In genomic region chr3:16048435-16049318, GRCh38 we compare ENCODE assay signal across 8 cellular contexts.
DNase-seq lines count a peak whose midpoint lies in the region; ATAC-seq, FAIRE-seq and TF ChIP-seq lines count a peak whose summit lies in the region.

No MANE protein-coding gene starts in this region.

- no peaks in the 10 kb centered on the region for H3K79me2 ChIP-seq in HCT116 (ENCODE audit: insufficient read depth, low read length)

- H3K4me2 ChIP-seq in HCT116 (ENCODE audit: low read length) = peak overlapping the region; percentile 42

- peak; percentile 99 for TF ChIP-seq RAD21 in HCT116 (IDR thresholded peaks at IDR 0.05; ENCODE audit: low read depth)

- no peaks in the 10 kb centered on the region; the same call in 1 of the 2 replicates for H3K27me3 ChIP-seq in GM06990 (replicated peaks; ENCODE audit: control insufficient read depth, insufficient read depth, low read length)
- H3K27me3 ChIP-seq in HCT116 (ENCODE audit: insufficient read depth, low read length) = no peaks in the 10 kb centered on the region
- no peaks in the 10 kb centered on the region for H3K27me3 ChIP-seq in MG63
- no peaks in the 10 kb centered on the region for H3K27me3 ChIP-seq in bronchial epithelial cell (ENCODE audit: control insufficient read depth, insufficient read depth, low read length)

- no peak overlapping the region for H3K9ac ChIP-seq in HCT116 (ENCODE audit: low read length)

- FAIRE-seq in A204.1 (lab: Jason Lieb, UNC) (peak; percentile 29), bronchial epithelial cell (lab: Jason Lieb, UNC) (no peak)

- RAD21 ChIA-PET in HCT116 (lab: Charles Lee; ENCODE audit: low non-redundant PET in 1 of 2, low total read pairs in 2 of 2, uncharacterized antibody in 2 of 2, unreplicated experiment in 2 of 2) = interaction anchor here (1.0 to 2.4 kb wide), 2 partner anchors 93 to 130 kb away, joined by 7 to 11 read pairs (median 7); no protein-coding TSS in a partner anchor

- no peak for TF ChIP-seq POLR2A in HCT116 (IDR thresholded peaks at IDR 0.05; ENCODE audit: borderline replicate concordance, extremely low read depth, insufficient read depth, insufficient read length)

- ATAC-seq in HCT116 = peak; percentile 99

- no TSS peak for BruUV-seq in HCT116 (replicated peaks; lab: Mats Ljungman, UMichigan)

- H3K4me3 ChIP-seq in GM06990 (replicated peaks; ENCODE audit: low read depth, low read length) (no peak overlapping the region; the same call in 1 of the 2 replicates), HCT116 (replicated peaks in 1 of 2; ENCODE audit: low read depth in 1 of 2, low read length in 2 of 2) (no peak overlapping the region), MG63 (no peak overlapping the region), bronchial epithelial cell (ENCODE audit: low read depth, low read length) (peak overlapping the region; percentile 13)

- CTCF ChIA-PET in HCT116 (lab: Charles Lee) = interaction anchor here (0.6 to 4.9 kb wide), 10 partner anchors 11 to 241 kb away, joined by 3 to 65 read pairs (median 4); partner anchors contain the start of genes DPH3 and OXNAD1

- DNase-seq in GM06990 (ENCODE audit: extremely low read depth, insufficient read length) (peak; percentile 6), HCT116 (ENCODE audit: low read depth, low spot score) (peak; percentile 61), MG63 (peak; percentile 12), SW480 (ENCODE audit: low spot score) (peak; percentile 75), bronchial epithelial cell (ENCODE audit: low read depth) (peak; percentile 60), kidney tubule cell (ENCODE audit: low spot score) (peak; percentile 79)
- DNase-seq in stimulated activated CD4-positive, alpha-beta T cell treated with anti-CD3 and anti-CD28 coated beads, Interleukin-4, amount 100 ng/mL, for 4 hours = peak; percentile 6 to 10

- POLR2A ChIA-PET in HCT116 (lab: Charles Lee) = interaction anchor here (1.6 kb wide), 1 partner anchor 12 kb away, joined by 5 read pairs; no protein-coding TSS in a partner anchor

- peak; percentile 74 for TF ChIP-seq CTCF in GM06990 (IDR thresholded peaks at IDR 0.05; ENCODE audit: insufficient read depth, low read length, poor library complexity, severe bottlenecking)
- peak; percentile 70 to 97 (median 84) for TF ChIP-seq CTCF in HCT116 (IDR thresholded peaks at IDR 0.05 in 2 of 3, conservative IDR thresholded peaks at IDR 0.05 in 1 of 3; ENCODE audit: borderline replicate concordance in 1 of 3, insufficient read depth in 1 of 3, low read depth in 2 of 3, low read length in 2 of 3)
- peak; percentile 64 for TF ChIP-seq CTCF in bronchial epithelial cell (IDR thresholded peaks at IDR 0.05; ENCODE audit: insufficient read depth, low read length, severe bottlenecking)

- H3K9me2 ChIP-seq in HCT116 (ENCODE audit: insufficient read depth) = no peaks in the 10 kb centered on the region

- intact Hi-C loops in HCT116 (cut with micrococcal nuclease) = loop anchor here (1.0 to 10.0 kb wide), 6 partner anchors 93 to 504 kb away; no protein-coding TSS in a partner anchor

- H3K36me3 ChIP-seq in GM06990 (ENCODE audit: control insufficient read depth, insufficient read depth, low read length) (no peaks in the 10 kb centered on the region), HCT116 (ENCODE audit: control insufficient read depth in 1 of 2, insufficient read depth in 2 of 2, low read length in 2 of 2) (no peaks in the 10 kb centered on the region), MG63 (no peaks in the 10 kb centered on the region), bronchial epithelial cell (ENCODE audit: control insufficient read depth, insufficient read depth, low read length) (no peaks in the 10 kb centered on the region)

- no peaks in the 10 kb centered on the region for H4K20me1 ChIP-seq in HCT116 (ENCODE audit: insufficient read depth)

- no peak overlapping the region for H3K27ac ChIP-seq in HCT116 (ENCODE audit: low read depth, low read length)

- peak overlapping the region; percentile 50 for H2AFZ ChIP-seq in HCT116 (ENCODE audit: low read depth, low read length, poor library complexity, severe bottlenecking)

- H3K4me1 ChIP-seq in HCT116 (ENCODE audit: control insufficient read depth in 1 of 2, insufficient read depth in 2 of 2, low read length in 2 of 2) = 0 out of 4 replicates have a peak, but pooled peaks cover 0 to 3% of the 10 kb centered on the region in 2 experiments

- H3K9me3 ChIP-seq in HCT116 (ENCODE audit: control insufficient read depth in 1 of 2, insufficient read depth in 1 of 2, low read depth in 1 of 2, low read length in 2 of 2) = no peaks in the 10 kb centered on the region
- no peaks in the 10 kb centered on the region for H3K9me3 ChIP-seq in MG63

TF ChIP-seq in HCT116, 20 proteins besides CTCF, POLR2A, EP300 and RAD21:
- TF ChIP-seq MAX (IDR thresholded peaks at IDR 0.05) (no peak; the same call in 1 of the 2 replicates), CEBPB (IDR thresholded peaks at IDR 0.05; ENCODE audit: low read depth) (peak; percentile 32; the same call in 1 of the 2 replicates), ZFX (IDR thresholded peaks at IDR 0.05) (no peak), JUND (IDR thresholded peaks at IDR 0.05) (no peak), ZNF274 (IDR thresholded peaks at IDR 0.05; ENCODE audit: low read depth, low read length) (no peak), EZH2phosphoT487 (IDR thresholded peaks at IDR 0.05; ENCODE audit: borderline replicate concordance) (no peak), SIN3A (IDR thresholded peaks at IDR 0.05; ENCODE audit: low read depth) (no peak), POLR2AphosphoS5 (IDR thresholded peaks at IDR 0.05; ENCODE audit: low read depth, low read length) (no peak), CBX3 (IDR thresholded peaks at IDR 0.05; ENCODE audit: low read depth) (peak; percentile 83), YY1 (IDR thresholded peaks at IDR 0.05; ENCODE audit: extremely low read depth, insufficient replicate concordance, low read depth, low read length) (peak; percentile 40), ATF3 (IDR thresholded peaks at IDR 0.05) (no peak)

Comparison
In these comparisons a context has a peak if more than half of its experiments do, and no peak if none do; other contexts are left out.
1. DNase-seq: peak in every context shown above with its lines; median percentile 79 in kidney tubule cell; 75 in SW480; 61 in HCT116; 60 in bronchial epithelial cell; 12 in MG63; 8 in stimulated activated CD4-positive, alpha-beta T cell treated with anti-CD3 and anti-CD28 coated beads, Interleukin-4, amount 100 ng/mL, for 4 hours; 6 in GM06990.